Comparison of ENCODE assay signal across 1 cellular context in the genomic region with DNA sequence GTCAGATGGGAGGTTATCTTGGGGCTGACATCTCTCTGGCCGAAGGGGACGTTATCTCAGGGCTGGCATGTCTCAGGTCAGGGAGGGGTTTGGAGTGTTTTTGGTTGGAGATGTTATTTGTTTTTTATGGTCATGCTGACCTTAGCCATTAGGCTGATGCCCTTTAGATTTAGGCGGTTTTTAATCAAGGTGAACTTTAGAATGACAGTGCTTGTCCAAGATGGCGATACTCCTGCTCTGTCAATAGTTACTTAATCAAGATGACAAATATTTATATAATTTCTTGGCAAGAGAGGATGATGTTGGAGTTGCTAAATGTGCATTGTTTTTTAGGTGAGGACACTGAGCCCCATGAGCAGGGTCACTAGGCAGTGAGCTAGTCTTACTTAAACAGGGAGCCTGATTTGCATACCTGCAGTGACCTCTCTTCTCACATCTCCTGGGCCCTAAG.
TF ChIP-seq lines count a peak whose summit lies in the region.

No MANE protein-coding gene starts in this region.

TF ChIP-seq in K562, 482 proteins besides CTCF, POLR2A, EP300 and RAD21 (continued from another document):
- TF ChIP-seq ATF3 (IDR thresholded peaks at IDR 0.05) (no peak), ATF3 (CRISPR knock-in tag; conservative IDR thresholded peaks at IDR 0.05) (no peak)
